ENCODE assay signal across 30 cellular contexts in genomic region chr3:193767353-193768068, GRCh38.
"Had no signal": no experiment of that assay in that cellular context is flagged by ENCODE, and none has a peak within 500 bp of the region (broad histone marks: within the 10 kb centered on the region; RNA-seq: fewer than 3 reads in every experiment).

No MANE protein-coding gene starts in this region.

- H3K27me3 ChIP-seq: stomach, suprapubic skin, tibial nerve had no signal

- H3K4me3 Mint-ChIP-seq: activated B cell treated with CpG ODN at 0.5 μM for 24 hours; activated CD4-positive, alpha-beta memory T cell treated with anti-CD3 and anti-CD28 coated beads for 36 hours; activated CD4-positive, alpha-beta T cell treated with anti-CD3 and anti-CD28 coated beads for 36 hours; activated CD8-positive, alpha-beta memory T cell treated with anti-CD3 and anti-CD28 coated beads, Interleukin-2, amount 10 ng/mL, durations not matched to agents 7 days and 5 days; activated naive CD4-positive, alpha-beta T cell treated with anti-CD3 and anti-CD28 coated beads, Interleukin-2, amount 50 U/mL, for 24 hours; dendritic cell treated with granulocyte-macrophage colony-stimulating factor and Interleukin-4, amounts not matched to agents 40 ng/mL and 50 ng/mL, for 4 days; natural killer cell; stimulated activated memory B cell treated with anti-CD40 and anti-IgM and Interleukin-4, amounts not matched to agents 10 μg/mL and 1 μg/mL and 100 μg/mL, for 72 hours; T-helper 1 cell treated with Interleukin-12 subunit alpha and Interleukin-12 subunit beta and Interleukin-4 antibody, amounts not matched to agents 30 μg/mL and 1 μg/mL, for 36 hours had no signal

- H3K27me3 Mint-ChIP-seq: activated B cell treated with CpG ODN at 0.5 μM for 24 hours; activated naive CD4-positive, alpha-beta T cell treated with anti-CD3 and anti-CD28 coated beads, Interleukin-2, amount 50 U/mL, for 24 hours; stimulated activated memory B cell treated with anti-CD40 and anti-IgM and Interleukin-4, amounts not matched to agents 10 μg/mL and 1 μg/mL and 100 μg/mL, for 72 hours had no signal

- H3K36me3 ChIP-seq: gastrocnemius medialis, heart left ventricle, lower lobe of right lung, neutrophil, stomach, suprapubic skin, tibial nerve had no signal

- H3K4me1 ChIP-seq: gastrocnemius medialis, heart left ventricle, lower lobe of right lung, stomach, tibial nerve had no signal

- H3K9me3 Mint-ChIP-seq: activated B cell treated with CpG ODN at 0.5 μM for 24 hours; activated CD4-positive, alpha-beta memory T cell treated with anti-CD3 and anti-CD28 coated beads for 36 hours; activated naive CD4-positive, alpha-beta T cell treated with anti-CD3 and anti-CD28 coated beads, Interleukin-2, amount 50 U/mL, for 24 hours; dendritic cell treated with granulocyte-macrophage colony-stimulating factor and Interleukin-4, amounts not matched to agents 40 ng/mL and 50 ng/mL, for 4 days; natural killer cell; stimulated activated memory B cell treated with anti-CD40 and anti-IgM and Interleukin-4, amounts not matched to agents 10 μg/mL and 1 μg/mL and 100 μg/mL, for 72 hours; T-helper 1 cell treated with Interleukin-12 subunit alpha and Interleukin-12 subunit beta and Interleukin-4 antibody, amounts not matched to agents 30 μg/mL and 1 μg/mL, for 36 hours had no signal

- H3K9me3 ChIP-seq: gastrocnemius medialis, heart left ventricle, lower lobe of right lung, neutrophil, stomach, suprapubic skin, tibial nerve had no signal

- H3K79me2 ChIP-seq: parathyroid adenoma had no signal

- H3K4me3 ChIP-seq: gastrocnemius medialis, heart left ventricle, lower lobe of right lung, smooth muscle cell, stomach, suprapubic skin, tibial nerve had no signal

- H3K36me3 Mint-ChIP-seq: activated CD4-positive, alpha-beta memory T cell treated with anti-CD3 and anti-CD28 coated beads for 36 hours; activated CD8-positive, alpha-beta memory T cell treated with anti-CD3 and anti-CD28 coated beads, Interleukin-2, amount 10 ng/mL, durations not matched to agents 7 days and 5 days; activated naive CD4-positive, alpha-beta T cell treated with anti-CD3 and anti-CD28 coated beads, Interleukin-2, amount 50 U/mL, for 24 hours; brain; natural killer cell; stimulated activated memory B cell treated with anti-CD40 and anti-IgM and Interleukin-4, amounts not matched to agents 10 μg/mL and 1 μg/mL and 100 μg/mL, for 72 hours had no signal

- H3K27ac Mint-ChIP-seq: activated B cell treated with CpG ODN at 0.5 μM for 24 hours; activated CD4-positive, alpha-beta memory T cell treated with anti-CD3 and anti-CD28 coated beads for 36 hours; activated CD4-positive, alpha-beta T cell treated with anti-CD3 and anti-CD28 coated beads for 36 hours; activated CD8-positive, alpha-beta memory T cell treated with anti-CD3 and anti-CD28 coated beads, Interleukin-2, amount 10 ng/mL, durations not matched to agents 7 days and 5 days; activated naive CD4-positive, alpha-beta T cell treated with anti-CD3 and anti-CD28 coated beads, Interleukin-2, amount 50 U/mL, for 24 hours; dendritic cell treated with granulocyte-macrophage colony-stimulating factor and Interleukin-4, amounts not matched to agents 40 ng/mL and 50 ng/mL, for 4 days; natural killer cell; stimulated activated memory B cell treated with anti-CD40 and anti-IgM and Interleukin-4, amounts not matched to agents 10 μg/mL and 1 μg/mL and 100 μg/mL, for 72 hours; T-helper 1 cell treated with Interleukin-12 subunit alpha and Interleukin-12 subunit beta and Interleukin-4 antibody, amounts not matched to agents 30 μg/mL and 1 μg/mL, for 36 hours had no signal

- H3K27ac ChIP-seq: gastrocnemius medialis, heart left ventricle, lower lobe of right lung, neutrophil, parathyroid adenoma, stomach, suprapubic skin, tibial nerve had no signal

- H2AFZ ChIP-seq: parathyroid adenoma had no signal

- DNase-seq: activated B cell treated with CpG ODN at 0.5 μM for 24 hours; activated CD4-positive, alpha-beta memory T cell treated with anti-CD3 and anti-CD28 coated beads for 36 hours; activated CD4-positive, alpha-beta T cell treated with anti-CD3 and anti-CD28 coated beads for 36 hours; activated effector memory CD4-positive, alpha-beta T cell treated with anti-CD3 and anti-CD28 coated beads, Interleukin-2, amount 50 U/mL, for 16 hours; activated T-cell treated with anti-CD3 and anti-CD28 coated beads for 4 hours; anterior cingulate cortex; caudate nucleus; effector CD4-positive, alpha-beta T cell; erythroblast; gastrocnemius medialis; heart left ventricle; left colon; lower lobe of right lung; natural killer cell; stimulated activated CD4-positive, alpha-beta T cell treated with anti-CD3 and anti-CD28 coated beads, Interleukin-15, amount 100 ng/mL, for 24 hours; stomach; T1000 had no signal

- H3K4me2 ChIP-seq: smooth muscle cell had no signal

- H3K9ac ChIP-seq: parathyroid adenoma had no signal

- FAIRE-seq: keratinocyte, urothelium cell line had no signal

- H3K4me1 Mint-ChIP-seq: activated CD4-positive, alpha-beta T cell treated with anti-CD3 and anti-CD28 coated beads for 36 hours; activated CD8-positive, alpha-beta memory T cell treated with anti-CD3 and anti-CD28 coated beads, Interleukin-2, amount 10 ng/mL, durations not matched to agents 7 days and 5 days; activated naive CD4-positive, alpha-beta T cell treated with anti-CD3 and anti-CD28 coated beads, Interleukin-2, amount 50 U/mL, for 24 hours; natural killer cell had no signal

- ATAC-seq: activated CD4-positive, alpha-beta T cell treated with anti-CD3 and anti-CD28 coated beads for 36 hours; activated CD8-positive, alpha-beta memory T cell treated with anti-CD3 and anti-CD28 coated beads, Interleukin-2, amount 10 ng/mL, durations not matched to agents 7 days and 5 days; left colon; lower lobe of right lung; natural killer cell; stimulated activated memory B cell treated with anti-CD40 and anti-IgM and Interleukin-4, amounts not matched to agents 10 μg/mL and 1 μg/mL and 100 μg/mL, for 72 hours had no signal
